Comparison of ENCODE assay signal across 8 cellular contexts in genomic region chr20:33686008-33686983, GRCh38.
DNase-seq lines count a peak whose midpoint lies in the region; TF ChIP-seq lines count a peak whose summit lies in the region.

E2F1 (minus strand) TSS chr20:33686385; CDS start chr20:33686264, 121 bp downstream.

- peak within 1 kb of the TSS; percentile 80 for H3K4me3 Mint-ChIP-seq in nephron progenitor cell
- H3K4me3 Mint-ChIP-seq in stimulated activated naive CD8-positive, alpha-beta T cell treated with anti-CD3 and anti-CD28 coated beads, Interleukin-15, Interleukin-2, amounts not matched to agents 100 ng/mL and 50 ng/mL, for 24 hours = peak within 1 kb of the TSS; percentile 93

- peak within 1 kb of the TSS; percentile 90 for H3K9ac ChIP-seq in MM.1S (ENCODE audit: low read length)

- H3K9me3 ChIP-seq in MM.1S (replicated peaks; ENCODE audit: insufficient read depth, low read length) = no peaks in the 10 kb centered on the region

- TF ChIP-seq CTCF in MM.1S (IDR thresholded peaks at IDR 0.05; ENCODE audit: low read length) = peak; percentile 27
- TF ChIP-seq CTCF in fibroblast of pulmonary artery (IDR thresholded peaks at IDR 0.05; ENCODE audit: low read length, missing control alignments) = no peak
- TF ChIP-seq CTCF in nephron progenitor cell (IDR thresholded peaks at IDR 0.05) = no peak

- H3K27ac Mint-ChIP-seq in nephron progenitor cell = no peak within 1 kb of the TSS
- peak within 1 kb of the TSS; percentile 92 for H3K27ac Mint-ChIP-seq in stimulated activated naive CD8-positive, alpha-beta T cell treated with anti-CD3 and anti-CD28 coated beads, Interleukin-15, Interleukin-2, amounts not matched to agents 100 ng/mL and 50 ng/mL, for 24 hours

- no peaks in the 10 kb centered on the region for H3K36me3 Mint-ChIP-seq in nephron progenitor cell (ENCODE audit: low read depth)
- H3K36me3 Mint-ChIP-seq in stimulated activated naive CD8-positive, alpha-beta T cell treated with anti-CD3 and anti-CD28 coated beads, Interleukin-15, Interleukin-2, amounts not matched to agents 100 ng/mL and 50 ng/mL, for 24 hours (ENCODE audit: low read depth) = peaks cover 10% of the 10 kb centered on the region

- peaks cover 42% of the 10 kb centered on the region for H3K79me2 ChIP-seq in MM.1S (ENCODE audit: low read length)

- H3K27me3 Mint-ChIP-seq in nephron progenitor cell (ENCODE audit: low read depth, poor library complexity) = peaks cover 5% of the 10 kb centered on the region
- H3K27me3 Mint-ChIP-seq in stimulated activated naive CD8-positive, alpha-beta T cell treated with anti-CD3 and anti-CD28 coated beads, Interleukin-15, Interleukin-2, amounts not matched to agents 100 ng/mL and 50 ng/mL, for 24 hours = no peaks in the 10 kb centered on the region

- H3K36me3 ChIP-seq in MM.1S (replicated peaks; ENCODE audit: insufficient read depth, low read length) = no peaks in the 10 kb centered on the region

- H3K9me3 Mint-ChIP-seq in nephron progenitor cell = no peaks in the 10 kb centered on the region
- no peaks in the 10 kb centered on the region for H3K9me3 Mint-ChIP-seq in stimulated activated naive CD8-positive, alpha-beta T cell treated with anti-CD3 and anti-CD28 coated beads, Interleukin-15, Interleukin-2, amounts not matched to agents 100 ng/mL and 50 ng/mL, for 24 hours

- H3K9me2 ChIP-seq in MM.1S (replicated peaks; ENCODE audit: insufficient read depth, low read length) = no peaks in the 10 kb centered on the region

- DNase-seq in GF-D8 (lab: John Stamatoyannopoulos, UW) (peak; percentile 74), HCEC 1CT (peak; percentile 93), MM.1S (peak; percentile 97), SHP77 (lab: John Stamatoyannopoulos, UW) (peak; percentile 93 to 94), fibroblast of pulmonary artery (ENCODE audit: low read depth) (peak; percentile 88), nephron progenitor cell (peak; percentile 98)
- peak; percentile 94 for DNase-seq in activated T-helper 9 cell treated with anti-CD3 and anti-CD28 coated beads, Interleukin-2, amount 50 U/mL, for 16 hours (ENCODE audit: low read depth)

- peak within 1 kb of the TSS; percentile 87 for H3K27ac ChIP-seq in MM.1S (ENCODE audit: low read length)

- H3F3A ChIP-seq in MM.1S (ENCODE audit: insufficient read depth, low read length) = peaks cover 10% of the 10 kb centered on the region

- peaks cover 44% of the 10 kb centered on the region for H3K4me1 Mint-ChIP-seq in nephron progenitor cell
- H3K4me1 Mint-ChIP-seq in stimulated activated naive CD8-positive, alpha-beta T cell treated with anti-CD3 and anti-CD28 coated beads, Interleukin-15, Interleukin-2, amounts not matched to agents 100 ng/mL and 50 ng/mL, for 24 hours (ENCODE audit: low read depth) = peaks cover 82% of the 10 kb centered on the region

- peak within 1 kb of the TSS; percentile 92 for H3K4me3 ChIP-seq in MM.1S (ENCODE audit: low read length)
- H3K4me3 ChIP-seq in fibroblast of pulmonary artery (replicated peaks; ENCODE audit: low read depth, low read length) = peak within 1 kb of the TSS; percentile 36

- H3K27me3 ChIP-seq in MM.1S (replicated peaks; ENCODE audit: insufficient read depth, low read length) = no peaks in the 10 kb centered on the region

- H3K4me2 ChIP-seq in MM.1S (ENCODE audit: low read depth, low read length) = peak within 1 kb of the TSS; percentile 82

- peak within 1 kb of the TSS; percentile 100 for H2AFZ ChIP-seq in MM.1S (ENCODE audit: low read length)

- H3K4me1 ChIP-seq in MM.1S (ENCODE audit: low read length) = peaks cover 14% of the 10 kb centered on the region

- no peaks in the 10 kb centered on the region for H4K20me1 ChIP-seq in MM.1S (ENCODE audit: insufficient read depth, low read length)

Comparison
In these comparisons a context has a peak if more than half of its experiments do, and no peak if none do; other contexts are left out.
1. Peak in every context shown above with its lines: DNase-seq, H3K4me3 ChIP-seq and H3K27ac ChIP-seq.